8 cellular contexts compared by ENCODE assay signal in genomic region chr10:68331455-68332258, GRCh38. TPM values are rescaled to one million over a fixed set of nuclear protein-coding genes. Genes with fewer than 3 reads are reported as not detected.
DNase-seq lines count a peak whose midpoint lies in the region; ATAC-seq, FAIRE-seq and TF ChIP-seq lines count a peak whose summit lies in the region.

Gene HNRNPH3 (plus strand): TSS chr10:68332064. CDS start chr10:68337222, 5,158 bp downstream.

- TF ChIP-seq EP300 in HepG2 (IDR thresholded peaks at IDR 0.05; ENCODE audit: low read depth in 2 of 2, low read length in 2 of 2) (no peak), HepG2 (CRISPR knock-in tag; IDR thresholded peaks at IDR 0.05; ENCODE audit: borderline replicate concordance) (peak; percentile 37; the same call in 1 of the 2 replicates)

- H3K9me3 ChIP-seq in CD4-positive, CD25-positive, alpha-beta regulatory T cell (ENCODE audit: control insufficient read depth in 2 of 2, low read length in 2 of 2): no peaks in the 10 kb centered on the region
- H3K9me3 ChIP-seq in HepG2 (ENCODE audit: low read length): no peaks in the 10 kb centered on the region

- H3K27me3 Mint-ChIP-seq in CD4-positive, CD25-positive, alpha-beta regulatory T cell: peaks cover 11% of the 10 kb centered on the region

- no peak within 1 kb of the TSS for H2AFZ ChIP-seq in HepG2 (ENCODE audit: low read length)

- peak; percentile 98 to 99 for TF ChIP-seq POLR2A in HepG2 (IDR thresholded peaks at IDR 0.05; ENCODE audit: insufficient read depth in 1 of 2, low read depth in 2 of 2, low read length in 2 of 2)

- no peaks in the 10 kb centered on the region for H3K27me3 ChIP-seq in CD4-positive, CD25-positive, alpha-beta regulatory T cell (ENCODE audit: control insufficient read depth, insufficient read depth, low read length)
- H3K27me3 ChIP-seq in HepG2 (ENCODE audit: control insufficient read depth in 1 of 2, insufficient read depth in 2 of 2, low read length in 2 of 2): no peaks in the 10 kb centered on the region; a peak in 1 of 5 replicates

- ATAC-seq in CD4-positive, CD25-positive, alpha-beta regulatory T cell (ENCODE audit: low read depth in 2 of 2): peak; percentile 88
- ATAC-seq in GM19438 (IDR thresholded peaks at IDR 0.05; ENCODE audit: low read depth, unreplicated experiment) (peak; percentile 80), HG03571 (IDR thresholded peaks at IDR 0.05; ENCODE audit: unreplicated experiment) (peak; percentile 75), HepG2 (peak; percentile 91)

- H3K9ac ChIP-seq in HepG2 (ENCODE audit: insufficient read depth, low read depth, low read length): peak within 1 kb of the TSS; percentile 98

- peaks cover 20 to 54% (median 40%) of the 10 kb centered on the region in 4 donors for H3K4me1 Mint-ChIP-seq in CD4-positive, CD25-positive, alpha-beta regulatory T cell

- no peaks in the 10 kb centered on the region for H3K36me3 ChIP-seq in CD4-positive, CD25-positive, alpha-beta regulatory T cell (ENCODE audit: control insufficient read depth, insufficient read depth, low read length)
- no peaks in the 10 kb centered on the region; a peak in 1 of 5 replicates for H3K36me3 ChIP-seq in HepG2 (replicated peaks in 1 of 2; ENCODE audit: control insufficient read depth in 1 of 2, insufficient read depth in 2 of 2, low read length in 2 of 2)

- intact Hi-C loops in HepG2 (cut with micrococcal nuclease; ENCODE audit: unreplicated experiment): loop anchor here (2.0 kb wide), 1 partner anchor 61 kb away; no protein-coding TSS in a partner anchor

- peak within 1 kb of the TSS; percentile 79 for H3K4me2 ChIP-seq in HepG2 (ENCODE audit: low read depth, low read length)

- H3K36me3 Mint-ChIP-seq in CD4-positive, CD25-positive, alpha-beta regulatory T cell: peaks cover 11% of the 10 kb centered on the region

- peaks cover 48% of the 10 kb centered on the region for H3K79me2 ChIP-seq in HepG2 (ENCODE audit: insufficient read depth, low read length)

- H3K27ac Mint-ChIP-seq in CD4-positive, CD25-positive, alpha-beta regulatory T cell: peak within 1 kb of the TSS; percentile 99 to 100 (median 100)

- H3K9me3 Mint-ChIP-seq in CD4-positive, CD25-positive, alpha-beta regulatory T cell: peaks cover 0 to 3% (median 0%) of the 10 kb centered on the region in 7 donors

- peak within 1 kb of the TSS; percentile 100 for H3K4me3 Mint-ChIP-seq in CD4-positive, CD25-positive, alpha-beta regulatory T cell

- 11% methylated on average over 32 of the region's 73 CpGs for WGBS in HepG2 (ENCODE audit: low lambda C conversion rate)

- H3K4me1 ChIP-seq in CD4-positive, CD25-positive, alpha-beta regulatory T cell (ENCODE audit: control insufficient read depth, insufficient read depth, low read length, poor library complexity, severe bottlenecking): peaks cover 30% of the 10 kb centered on the region
- H3K4me1 ChIP-seq in HepG2 (ENCODE audit: insufficient read depth, low read length): peaks cover 50% of the 10 kb centered on the region

- CTCF ChIA-PET in HepG2 (lab: Yijun Ruan, JAX; ENCODE audit: low intra/inter-chr PET ratio, low total read pairs): no interaction called here

- peak; percentile 38; the same call in 1 of the 2 replicates for TF ChIP-seq RAD21 in HepG2 (CRISPR knock-in tag; IDR thresholded peaks at IDR 0.05)

- POLR2A ChIA-PET in HepG2 (lab: Yijun Ruan, JAX): interaction anchor here (0.5 to 2.1 kb wide), 24 partner anchors 9 to 545 kb away, joined by 3 to 10 read pairs (median 4); partner anchors contain the start of genes ATOH7, CCAR1, DNA2 and DNAJC12

- peak within 1 kb of the TSS; percentile 97 for H3K27ac ChIP-seq in CD4-positive, CD25-positive, alpha-beta regulatory T cell (ENCODE audit: insufficient read depth, low read length, poor library complexity, severe bottlenecking)
- peak within 1 kb of the TSS; percentile 95 for H3K27ac ChIP-seq in HepG2 (ENCODE audit: extremely low read length, insufficient read depth, low read length)

- no peak for FAIRE-seq in HepG2 (lab: Jason Lieb, UNC)

- DNase-seq in CD4-positive, CD25-positive, alpha-beta regulatory T cell: peak; percentile 97 to 99 (median 99)
- DNase-seq in NCI-H774 (lab: John Stamatoyannopoulos, UW) (peak; percentile 98), dermis blood vessel endothelial cell (peak; percentile 99), HepG2 (ENCODE audit: low spot score) (peak; percentile 92)
- DNase-seq in activated CD4-positive, alpha-beta T cell treated with anti-CD3 and anti-CD28 coated beads, Interleukin-2, amount 50 U/mL, for 4 hours: peak; percentile 98 to 99
- DNase-seq in stimulated activated CD4-positive, alpha-beta T cell treated with anti-CD3 and anti-CD28 coated beads, Interleukin-2, amount 100 ng/mL, for 48 hours: peak; percentile 98

- TSS peak; percentile 87 for BruUV-seq in HepG2 (replicated peaks; lab: Mats Ljungman, UMichigan)

- peak within 1 kb of the TSS; percentile 95 for H3K4me3 ChIP-seq in CD4-positive, CD25-positive, alpha-beta regulatory T cell (ENCODE audit: low read depth, low read length)
- H3K4me3 ChIP-seq in HepG2 (replicated peaks in 1 of 3; ENCODE audit: insufficient read depth in 1 of 3, low read depth in 2 of 3, low read length in 3 of 3): peak within 1 kb of the TSS; percentile 90 to 98 (median 98)

- 0 out of 2 replicates have a peak, but pooled peaks have one; percentile 21 for TF ChIP-seq CTCF in HepG2 (CRISPR knock-in tag; IDR thresholded peaks at IDR 0.05)

- in situ Hi-C loops in HepG2 (cut with HindIII; ENCODE audit: extremely low pct_ligation_motif_present, low pct_unique_long_range_greater_than_20kb): no loop called here

- H4K20me1 ChIP-seq in HepG2 (ENCODE audit: insufficient read depth, low read length): peaks cover 38% of the 10 kb centered on the region

TF ChIP-seq in HepG2, 621 proteins besides CTCF, POLR2A, EP300 and RAD21 (continues in another document):
- TF ChIP-seq ZNF556 (CRISPR knock-in tag; IDR thresholded peaks at IDR 0.05; ENCODE audit: borderline replicate concordance): peak; percentile 92; the same call in 1 of the 2 replicates
- TF ChIP-seq, protein P1, sequence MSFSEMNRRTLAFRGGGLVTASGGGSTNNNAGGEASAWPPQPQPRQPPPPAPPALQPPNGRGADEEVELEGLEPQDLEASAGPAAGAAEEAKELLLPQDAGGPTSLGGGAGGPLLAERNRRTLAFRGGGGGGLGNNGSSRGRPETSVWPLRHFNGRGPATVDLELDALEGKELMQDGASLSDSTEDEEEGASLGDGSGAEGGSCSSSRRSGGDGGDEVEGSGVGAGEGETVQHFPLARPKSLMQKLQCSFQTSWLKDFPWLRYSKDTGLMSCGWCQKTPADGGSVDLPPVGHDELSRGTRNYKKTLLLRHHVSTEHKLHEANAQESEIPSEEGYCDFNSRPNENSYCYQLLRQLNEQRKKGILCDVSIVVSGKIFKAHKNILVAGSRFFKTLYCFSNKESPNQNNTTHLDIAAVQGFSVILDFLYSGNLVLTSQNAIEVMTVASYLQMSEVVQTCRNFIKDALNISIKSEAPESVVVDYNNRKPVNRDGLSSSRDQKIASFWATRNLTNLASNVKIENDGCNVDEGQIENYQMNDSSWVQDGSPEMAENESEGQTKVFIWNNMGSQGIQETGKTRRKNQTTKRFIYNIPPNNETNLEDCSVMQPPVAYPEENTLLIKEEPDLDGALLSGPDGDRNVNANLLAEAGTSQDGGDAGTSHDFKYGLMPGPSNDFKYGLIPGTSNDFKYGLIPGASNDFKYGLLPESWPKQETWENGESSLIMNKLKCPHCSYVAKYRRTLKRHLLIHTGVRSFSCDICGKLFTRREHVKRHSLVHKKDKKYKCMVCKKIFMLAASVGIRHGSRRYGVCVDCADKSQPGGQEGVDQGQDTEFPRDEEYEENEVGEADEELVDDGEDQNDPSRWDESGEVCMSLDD (CRISPR knock-in tag; IDR thresholded peaks at IDR 0.05; ENCODE audit: borderline replicate concordance): no peak

RNA-seq across cellular contexts. Expression of gene HNRNPH3, which starts in this region (rescaled TPM):
- 200 TPM for total RNA-seq in CD4-positive, CD25-positive, alpha-beta regulatory T cell
- 100 to 1,000 TPM; 120 to 142 (median 137) TPM for polyA plus RNA-seq in CD4-positive, CD25-positive, alpha-beta regulatory T cell
- total RNA-seq in dermis blood vessel endothelial cell: 19.2 and 40.1 TPM in 2 replicates
- 46.0 and 84.5 TPM in 2 replicates for total RNA-seq in HepG2 (2016; rRNA removed; fragmentation: Illumina TruSeq; extraction: Trizol)
- 10.1 and 14.0 TPM in 2 replicates for total RNA-seq in HepG2 (2016; cell fraction: cytosol; rRNA removed; fragmentation: Illumina TruSeq; extraction: Trizol; ENCODE audit: low read depth)
- 43.5 and 77.3 TPM in 2 replicates for total RNA-seq in HepG2 (2016; cell fraction: insoluble cytoplasmic fraction; rRNA removed; fragmentation: Illumina TruSeq; extraction: Trizol)
- 20.4 and 25.0 TPM in 2 replicates for total RNA-seq in HepG2 (2016; cell fraction: membrane; rRNA removed; fragmentation: Illumina TruSeq; extraction: Trizol)
- total RNA-seq in HepG2 (2016; cell fraction: nucleus; rRNA removed; fragmentation: Illumina TruSeq; extraction: Trizol): 63.5 and 64.6 TPM in 2 replicates
- polyA plus RNA-seq in HepG2 (2011; rRNA removed): 31.3 and 47.7 TPM in 2 replicates
- 16.7 and 20.6 TPM in 2 replicates for polyA plus RNA-seq in HepG2 (2011; cell fraction: cytosol; rRNA removed)
- polyA plus RNA-seq in HepG2 (2011; cell fraction: nucleus; rRNA removed): 33.6 and 52.8 TPM in 2 replicates
- 123 and 162 TPM in 2 replicates for polyA plus RNA-seq in HepG2 (2012)
- polyA plus RNA-seq in HepG2 (2016; cell fraction: cytosol; fragmentation: Illumina TruSeq; extraction: Trizol; ENCODE audit: low read depth): 10.0 TPM in 2 replicates
- polyA plus RNA-seq in HepG2 (2016; cell fraction: insoluble cytoplasmic fraction; fragmentation: Illumina TruSeq; extraction: Trizol; ENCODE audit: low read depth): 350 and 380 TPM in 2 replicates
- polyA plus RNA-seq in HepG2 (2016; cell fraction: membrane; fragmentation: Illumina TruSeq; extraction: Trizol; ENCODE audit: low read depth): 20.3 and 21.1 TPM in 2 replicates
- polyA plus RNA-seq in HepG2 (2016; cell fraction: nucleus; fragmentation: Illumina TruSeq; extraction: Trizol; ENCODE audit: insufficient read depth, low read depth): 259 and 277 TPM in 2 replicates
- 6.6 and 20.1 TPM in 2 replicates for polyA minus RNA-seq in HepG2 (2011; rRNA and poly(A)+ RNA removed; ENCODE audit: low replicate concordance)
- polyA minus RNA-seq in HepG2 (2011; cell fraction: cytosol; rRNA and poly(A)+ RNA removed): 14.9 and 18.1 TPM in 2 replicates
- polyA minus RNA-seq in HepG2 (2011; cell fraction: nucleus; rRNA and poly(A)+ RNA removed): 66.1 and 67.3 TPM in 2 replicates

Comparison
In these comparisons a context has a peak if more than half of its experiments do, and no peak if none do; other contexts are left out.
1. Peak in every context shown above with its lines: DNase-seq, ATAC-seq, H3K4me3 ChIP-seq and H3K27ac ChIP-seq.